Comparison of ENCODE assay signal across 8 cellular contexts in the genomic region with DNA sequence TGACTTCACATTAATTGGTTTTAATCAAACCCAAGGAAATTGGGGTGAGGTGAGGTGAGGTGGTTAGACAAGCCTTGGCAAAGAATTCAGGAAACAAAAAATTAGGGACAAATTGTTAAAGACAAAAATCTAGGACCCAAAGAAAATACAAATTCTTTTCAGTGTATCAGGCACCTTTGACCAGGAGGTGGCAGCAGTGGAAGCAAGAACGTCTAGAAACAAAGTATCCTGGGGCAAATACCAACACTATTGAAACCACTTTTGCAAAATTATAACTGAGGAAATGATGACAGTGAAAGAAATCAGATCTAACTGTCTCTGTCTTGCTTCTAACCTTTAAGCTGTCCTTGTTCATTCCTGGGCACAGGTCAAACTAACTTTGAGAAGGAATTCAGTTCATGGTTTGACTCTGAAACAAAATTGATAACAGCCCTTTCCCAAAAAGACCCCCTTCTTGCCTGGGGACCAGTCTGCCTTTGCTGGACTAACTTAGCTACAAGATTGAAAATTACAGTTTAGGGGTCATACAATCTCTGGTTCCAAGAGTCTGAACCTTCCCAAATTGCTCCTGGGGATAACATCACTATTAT. TPM values are rescaled to one million over a fixed set of nuclear protein-coding genes. Genes with fewer than 3 reads are reported as not detected.
DNase-seq lines count a peak whose midpoint lies in the region; ATAC-seq and TF ChIP-seq lines count a peak whose summit lies in the region.

No MANE protein-coding gene starts in this region.

- H3K4me3 ChIP-seq in AG04449 (ENCODE audit: low read depth, low read length) (no peak overlapping the region), MM.1S (ENCODE audit: low read length) (no peak overlapping the region), neural progenitor cell (no peak overlapping the region)

- peaks cover 7% of the 10 kb centered on the region for H3K9me3 Mint-ChIP-seq in WTC11
- H3K9me3 Mint-ChIP-seq in neural progenitor cell: no peaks in the 10 kb centered on the region

- H3K4me2 ChIP-seq in MM.1S (ENCODE audit: low read depth, low read length): no peak overlapping the region
- no peak overlapping the region for H3K4me2 ChIP-seq in neural progenitor cell

- no peaks in the 10 kb centered on the region for H3K79me2 ChIP-seq in MM.1S (ENCODE audit: low read length)
- no peaks in the 10 kb centered on the region for H3K79me2 ChIP-seq in neural progenitor cell (ENCODE audit: low read depth)

- H3K4me1 Mint-ChIP-seq in WTC11: peaks cover 19% of the 10 kb centered on the region
- H3K4me1 Mint-ChIP-seq in neural progenitor cell: no peaks in the 10 kb centered on the region

- no peaks in the 10 kb centered on the region for H3K27me3 Mint-ChIP-seq in WTC11 (ENCODE audit: low read depth)
- H3K27me3 Mint-ChIP-seq in neural progenitor cell (ENCODE audit: insufficient read depth, low read depth): peaks cover 2% of the 10 kb centered on the region

- H3K4me3 Mint-ChIP-seq in WTC11: no peak overlapping the region
- no peak overlapping the region for H3K4me3 Mint-ChIP-seq in neural progenitor cell

- H3K27me3 ChIP-seq in MM.1S (replicated peaks; ENCODE audit: insufficient read depth, low read length) (no peaks in the 10 kb centered on the region), neural progenitor cell (no peaks in the 10 kb centered on the region)

- H3K4me1 ChIP-seq in MM.1S (ENCODE audit: low read length) (0 out of 2 replicates have a peak, but pooled peaks cover 3% of the 10 kb centered on the region), neural progenitor cell (no peaks in the 10 kb centered on the region)

- H2AFZ ChIP-seq in MM.1S (ENCODE audit: low read length) (no peak overlapping the region), neural progenitor cell (replicated peaks) (peak overlapping the region; percentile 21)

- H3K9me2 ChIP-seq in MM.1S (replicated peaks; ENCODE audit: insufficient read depth, low read length): no peaks in the 10 kb centered on the region

- H3K27ac ChIP-seq in MM.1S (ENCODE audit: low read length) (no peak overlapping the region), neural progenitor cell (no peak overlapping the region)

- H3K27ac Mint-ChIP-seq in WTC11 (no peak overlapping the region), neural progenitor cell (no peak overlapping the region)

- H3K36me3 ChIP-seq in MM.1S (replicated peaks; ENCODE audit: insufficient read depth, low read length) (no peaks in the 10 kb centered on the region), neural progenitor cell (no peaks in the 10 kb centered on the region)

- POLR2A ChIA-PET in AG04449 (lab: Yijun Ruan, JAX) (no interaction called here), WTC11 (lab: Charles Lee) (no interaction called here)

- CTCF ChIA-PET in AG04449 (lab: Yijun Ruan, JAX): interaction anchor here (0.6 to 25.5 kb wide), 28 partner anchors 8 to 322 kb away, joined by 3 to 485 read pairs (median 4); partner anchors contain the start of genes ALKBH8 and ELMOD1
- CTCF ChIA-PET in WTC11 (lab: Charles Lee): interaction anchor here (0.9 to 3.8 kb wide), 6 partner anchors 13 to 181 kb away, joined by 3 to 29 read pairs (median 4); no protein-coding TSS in a partner anchor

- peak; percentile 42 for ATAC-seq in WTC11
- no peak for ATAC-seq in HG02588 (IDR thresholded peaks at IDR 0.05; ENCODE audit: unreplicated experiment)
- ATAC-seq in HG02938 (IDR thresholded peaks at IDR 0.05; ENCODE audit: unreplicated experiment): no peak

- H3K9me3 ChIP-seq in MM.1S (replicated peaks; ENCODE audit: insufficient read depth, low read length) (no peaks in the 10 kb centered on the region), neural progenitor cell (ENCODE audit: low read depth) (no peaks in the 10 kb centered on the region)

- H4K20me1 ChIP-seq in MM.1S (ENCODE audit: insufficient read depth, low read length) (no peaks in the 10 kb centered on the region), neural progenitor cell (ENCODE audit: low read depth) (no peaks in the 10 kb centered on the region)

- no peak overlapping the region for H3K9ac ChIP-seq in MM.1S (ENCODE audit: low read length)
- no peak overlapping the region for H3K9ac ChIP-seq in neural progenitor cell

- no peak for DNase-seq in AG04449 (ENCODE audit: low read depth, low spot score)
- DNase-seq in MM.1S: peak; percentile 56
- peak; percentile 52 for DNase-seq in WTC11 (ENCODE audit: low spot score)
- peak; percentile 54 for DNase-seq in epidermal melanocyte (ENCODE audit: insufficient read length, low spot score)
- peak; percentile 55 for DNase-seq in neural progenitor cell (ENCODE audit: low spot score)

- H3K36me3 Mint-ChIP-seq in WTC11 (peaks cover 5% of the 10 kb centered on the region), neural progenitor cell (no peaks in the 10 kb centered on the region)

- TF ChIP-seq CTCF in AG04449 (IDR thresholded peaks at IDR 0.05; ENCODE audit: insufficient read depth, low read length, missing control alignments): peak; percentile 63
- peak; percentile 29 for TF ChIP-seq CTCF in GM12801 (IDR thresholded peaks at IDR 0.05; ENCODE audit: extremely low read depth, insufficient read length)
- TF ChIP-seq CTCF in MM.1S (IDR thresholded peaks at IDR 0.05; ENCODE audit: low read length): peak; percentile 71
- peak; percentile 50 for TF ChIP-seq CTCF in WTC11 (IDR thresholded peaks at IDR 0.05)
- peak; percentile 81 for TF ChIP-seq CTCF in neural progenitor cell (IDR thresholded peaks at IDR 0.05)

- H3F3A ChIP-seq in MM.1S (ENCODE audit: insufficient read depth, low read length): no peaks in the 10 kb centered on the region
- H3F3A ChIP-seq in neural progenitor cell (ENCODE audit: low read depth): no peaks in the 10 kb centered on the region

TF ChIP-seq in WTC11, 78 proteins besides CTCF, POLR2A, EP300 and RAD21 (continues in another document):
- no peak for TF ChIP-seq SOX15 (CRISPR knock-in tag; IDR thresholded peaks at IDR 0.05)
- TF ChIP-seq E2F1 (CRISPR knock-in tag; IDR thresholded peaks at IDR 0.05): no peak
- TF ChIP-seq SMAD3 (CRISPR knock-in tag; IDR thresholded peaks at IDR 0.05; ENCODE audit: borderline replicate concordance): no peak
- no peak for TF ChIP-seq JAZF1 (CRISPR knock-in tag; IDR thresholded peaks at IDR 0.05)
- no peak for TF ChIP-seq TEAD4 (CRISPR knock-in tag; IDR thresholded peaks at IDR 0.05)
- TF ChIP-seq ESRRA (CRISPR knock-in tag; IDR thresholded peaks at IDR 0.05; ENCODE audit: borderline replicate concordance): no peak
- TF ChIP-seq, protein P1, sequence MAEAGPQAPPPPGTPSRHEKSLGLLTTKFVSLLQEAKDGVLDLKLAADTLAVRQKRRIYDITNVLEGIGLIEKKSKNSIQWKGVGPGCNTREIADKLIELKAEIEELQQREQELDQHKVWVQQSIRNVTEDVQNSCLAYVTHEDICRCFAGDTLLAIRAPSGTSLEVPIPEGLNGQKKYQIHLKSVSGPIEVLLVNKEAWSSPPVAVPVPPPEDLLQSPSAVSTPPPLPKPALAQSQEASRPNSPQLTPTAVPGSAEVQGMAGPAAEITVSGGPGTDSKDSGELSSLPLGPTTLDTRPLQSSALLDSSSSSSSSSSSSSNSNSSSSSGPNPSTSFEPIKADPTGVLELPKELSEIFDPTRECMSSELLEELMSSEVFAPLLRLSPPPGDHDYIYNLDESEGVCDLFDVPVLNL (CRISPR knock-in tag; IDR thresholded peaks at IDR 0.05; ENCODE audit: borderline replicate concordance, low read depth): no peak
- no peak for TF ChIP-seq TP53 (CRISPR knock-in tag; IDR thresholded peaks at IDR 0.05)
- no peak for TF ChIP-seq CDX4 (CRISPR knock-in tag; IDR thresholded peaks at IDR 0.05; ENCODE audit: borderline replicate concordance)

RNA-seq across cellular contexts. Expression of gene ALKBH8, which starts 11.1 kb away (rescaled TPM):
- total RNA-seq in WTC11 (2021): 6.7 to 9.5 TPM (median 7.3 TPM) in 3 replicates
- 7.0 and 11.8 TPM in 2 replicates for total RNA-seq in neural progenitor cell (ENCODE audit: low replicate concordance)

RNA-seq across cellular contexts. Expression of gene ELMOD1, which starts 14.4 kb away (rescaled TPM):
- total RNA-seq in WTC11 (2021): 0.98 to 2.3 TPM (median 1.4 TPM) in 3 replicates
- total RNA-seq in neural progenitor cell (ENCODE audit: low replicate concordance): 0.19 TPM in 1 of 2 replicates, not detected in the other

Comparison
In these comparisons a context has a peak if more than half of its experiments do, and no peak if none do; other contexts are left out.
1. CTCF ChIP-seq: peak in every context shown above with its lines; median percentile 81 in neural progenitor cell; 71 in MM.1S; 63 in AG04449; 50 in WTC11; 29 in GM12801.